ENCODE assay signal across 1 cellular context in the genomic region with DNA sequence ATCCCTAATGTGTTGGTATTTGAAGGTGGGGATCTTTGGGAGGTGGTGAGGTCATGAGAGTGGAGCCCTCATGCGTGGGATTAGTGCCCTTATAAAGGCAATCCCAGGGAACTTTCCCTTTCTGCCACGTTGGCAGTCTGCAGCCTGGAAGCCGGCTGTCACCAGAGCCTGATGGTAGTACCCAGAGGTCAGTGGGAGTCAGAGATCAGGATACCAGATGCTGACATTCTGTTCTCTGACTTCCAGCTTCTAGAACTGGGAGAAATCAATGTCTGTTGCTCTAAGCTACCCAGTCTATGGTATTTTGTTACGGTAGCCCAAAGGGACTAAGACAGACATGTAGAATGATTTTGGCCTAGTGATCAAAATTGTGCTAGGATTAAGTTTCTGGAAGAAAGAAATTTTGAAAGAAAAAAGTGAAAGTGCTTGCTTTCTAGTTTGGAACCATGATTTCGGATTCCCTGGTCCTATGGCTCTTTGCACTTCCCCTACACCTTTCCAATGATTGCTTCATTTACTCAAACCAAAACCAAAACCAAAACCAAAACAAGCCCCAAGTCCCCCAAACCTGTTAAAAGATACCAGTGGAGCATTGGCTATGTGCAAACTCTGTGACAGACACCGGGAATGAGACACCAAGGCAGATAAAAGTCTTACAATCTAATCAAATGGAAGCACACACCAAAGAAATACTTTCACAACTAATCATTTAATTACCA.
TF ChIP-seq lines count a peak whose summit lies in the region.

No MANE protein-coding gene starts in this region.

TF ChIP-seq in IMR-90, 13 proteins besides CTCF, POLR2A, EP300 and RAD21 (continued from another document):
- TF ChIP-seq, protein P1, sequence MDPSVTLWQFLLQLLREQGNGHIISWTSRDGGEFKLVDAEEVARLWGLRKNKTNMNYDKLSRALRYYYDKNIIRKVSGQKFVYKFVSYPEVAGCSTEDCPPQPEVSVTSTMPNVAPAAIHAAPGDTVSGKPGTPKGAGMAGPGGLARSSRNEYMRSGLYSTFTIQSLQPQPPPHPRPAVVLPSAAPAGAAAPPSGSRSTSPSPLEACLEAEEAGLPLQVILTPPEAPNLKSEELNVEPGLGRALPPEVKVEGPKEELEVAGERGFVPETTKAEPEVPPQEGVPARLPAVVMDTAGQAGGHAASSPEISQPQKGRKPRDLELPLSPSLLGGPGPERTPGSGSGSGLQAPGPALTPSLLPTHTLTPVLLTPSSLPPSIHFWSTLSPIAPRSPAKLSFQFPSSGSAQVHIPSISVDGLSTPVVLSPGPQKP (IDR thresholded peaks at IDR 0.05; ENCODE audit: borderline replicate concordance, low read depth, low read length), result no peak
